1 cellular context compared by ENCODE assay signal in the genomic region with DNA sequence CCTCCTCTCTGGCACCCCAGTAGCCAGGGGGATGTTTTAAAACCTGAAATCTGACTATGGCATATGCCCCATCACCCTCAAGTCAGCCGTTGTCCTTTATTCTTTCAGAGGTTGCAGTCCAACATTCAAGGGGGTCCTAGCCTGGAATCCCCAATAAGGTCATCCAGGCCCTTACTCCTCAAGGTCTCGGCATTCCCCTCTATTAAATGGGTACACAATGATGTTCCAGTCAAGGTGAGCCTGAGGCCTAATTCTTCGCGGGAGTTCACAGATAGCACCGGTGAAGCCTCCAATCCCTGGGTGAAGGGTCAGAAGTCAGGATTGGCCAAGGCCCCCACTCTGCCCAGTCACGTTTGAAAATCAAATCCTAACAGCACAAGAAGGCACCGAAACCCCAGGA.
TF ChIP-seq lines count a peak whose summit lies in the region.

No MANE protein-coding gene starts in this region.

TF ChIP-seq in K562, 482 proteins besides CTCF, POLR2A, EP300 and RAD21:
- TF ChIP-seq, protein P1, sequence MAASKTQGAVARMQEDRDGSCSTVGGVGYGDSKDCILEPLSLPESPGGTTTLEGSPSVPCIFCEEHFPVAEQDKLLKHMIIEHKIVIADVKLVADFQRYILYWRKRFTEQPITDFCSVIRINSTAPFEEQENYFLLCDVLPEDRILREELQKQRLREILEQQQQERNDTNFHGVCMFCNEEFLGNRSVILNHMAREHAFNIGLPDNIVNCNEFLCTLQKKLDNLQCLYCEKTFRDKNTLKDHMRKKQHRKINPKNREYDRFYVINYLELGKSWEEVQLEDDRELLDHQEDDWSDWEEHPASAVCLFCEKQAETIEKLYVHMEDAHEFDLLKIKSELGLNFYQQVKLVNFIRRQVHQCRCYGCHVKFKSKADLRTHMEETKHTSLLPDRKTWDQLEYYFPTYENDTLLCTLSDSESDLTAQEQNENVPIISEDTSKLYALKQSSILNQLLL (CRISPR knock-in tag; IDR thresholded peaks at IDR 0.05; ENCODE audit: borderline replicate concordance): no peak
- no peak for TF ChIP-seq RBM15 (IDR thresholded peaks at IDR 0.05; ENCODE audit: insufficient read depth, low read length)
- 0 out of 4 replicates have a peak, but pooled peaks of 1 of the 2 experiments have one; percentile 15 for TF ChIP-seq KDM1A (IDR thresholded peaks at IDR 0.05)
- TF ChIP-seq RBM25 (IDR thresholded peaks at IDR 0.05; ENCODE audit: low read depth, low read length, severe bottlenecking): peak; percentile 66
